In the genomic region with DNA sequence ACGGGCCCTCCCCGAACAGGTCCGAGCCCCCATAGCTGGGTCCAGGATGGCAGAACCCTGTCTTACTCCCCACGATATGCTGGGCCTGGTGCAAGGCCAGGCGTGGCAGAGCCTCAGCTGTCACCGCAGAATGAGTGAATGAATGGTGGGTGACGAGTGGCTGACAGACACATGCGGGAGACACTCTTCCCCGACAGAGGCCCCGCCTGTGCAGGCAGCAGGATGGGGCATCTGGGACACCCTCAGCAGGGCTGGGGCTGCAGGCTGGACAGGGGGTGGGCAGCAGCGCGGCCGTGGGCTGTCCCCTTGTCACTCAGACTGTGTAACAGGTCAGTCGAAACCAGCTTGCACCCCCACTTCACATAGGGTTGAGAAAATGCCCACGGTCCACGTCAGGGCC, we compare ENCODE assay signal across 32 cellular contexts. TPM values are rescaled to one million over a fixed set of nuclear protein-coding genes. Genes with fewer than 3 reads are reported as not detected.
"Had no signal": no experiment of that assay in that cellular context is flagged by ENCODE, and none has a peak within 500 bp of the region (broad histone marks: within the 10 kb centered on the region; RNA-seq: fewer than 3 reads in every experiment).

No MANE protein-coding gene starts in this region.

- H3K4me3 ChIP-seq: neural progenitor cell, ovary, psoas muscle, right lobe of liver, sigmoid colon, skin epidermis, smooth muscle cell, spleen, suprapubic skin, testis, tibial artery, transverse colon, upper lobe of left lung, vagina had no signal

- FAIRE-seq: urothelium cell line had no signal

- DNase-seq: naive thymus-derived CD4-positive, alpha-beta T cell; natural killer cell; nucleus accumbens; ovary; posterior cingulate gyrus; psoas muscle; right cardiac atrium; right lobe of liver; sigmoid colon; spleen; stimulated activated CD4-positive, alpha-beta T cell treated with anti-CD3 and anti-CD28 coated beads, Interleukin-12 subunit alpha, Interleukin-12 subunit beta, amount 100 ng/mL, for 4 hours; stimulated activated CD4-positive, alpha-beta T cell treated with anti-CD3 and anti-CD28 coated beads, Interleukin-1b, Interleukin-23, amount 100 ng/mL, for 48 hours; stimulated activated CD4-positive, alpha-beta T cell treated with anti-CD3 and anti-CD28 coated beads, Interleukin-4, amount 100 ng/mL, for 1 hour; stimulated activated CD4-positive, alpha-beta T cell treated with anti-CD3 and anti-CD28 coated beads, Interleukin-4, amount 100 ng/mL, for 4 hours; stimulated activated CD8-positive, alpha-beta memory T cell treated with anti-CD3 and anti-CD28 coated beads, Interleukin-4, amount 100 ng/mL, for 48 hours; stimulated activated naive CD4-positive, alpha-beta T cell; stimulated activated naive CD8-positive, alpha-beta T cell treated with anti-CD3 and anti-CD28 coated beads, Interleukin-15, amount 100 ng/mL, for 72 hours; stimulated activated naive CD8-positive, alpha-beta T cell treated with anti-CD3 and anti-CD28 coated beads, Interleukin-15, Interleukin-2, amounts not matched to agents 100 U/mL and 50 U/mL, for 24 hours; substantia nigra; testis; tibial artery; transverse colon had no signal

- H3K4me2 ChIP-seq: neural progenitor cell, smooth muscle cell had no signal

- H2AFZ ChIP-seq: neural progenitor cell, parathyroid adenoma had no signal

- H3K4me1 ChIP-seq: parathyroid adenoma, psoas muscle, right lobe of liver, sigmoid colon, spleen, suprapubic skin, testis, tibial artery, transverse colon, upper lobe of left lung, vagina had no signal

- H3K9ac ChIP-seq: neural progenitor cell, parathyroid adenoma had no signal

- H3K36me3 ChIP-seq: neural progenitor cell, neutrophil, ovary, right lobe of liver, sigmoid colon, spleen, suprapubic skin, tibial artery, transverse colon, upper lobe of left lung, vagina had no signal

- H3K27ac ChIP-seq: neural progenitor cell, neutrophil, ovary, parathyroid adenoma, psoas muscle, right lobe of liver, sigmoid colon, skin epidermis, spleen, suprapubic skin, testis, tibial artery, transverse colon, upper lobe of left lung, vagina had no signal

- H3K79me2 ChIP-seq: parathyroid adenoma had no signal

- H3K27me3 ChIP-seq: neural progenitor cell, ovary, right lobe of liver, testis, upper lobe of left lung, vagina had no signal

- ATAC-seq: naive thymus-derived CD4-positive, alpha-beta T cell; natural killer cell; psoas muscle; right cardiac atrium; right lobe of liver; stimulated activated memory B cell treated with anti-CD40 and anti-IgM and Interleukin-4, amounts not matched to agents 10 μg/mL and 1 μg/mL and 100 μg/mL, for 72 hours; stimulated activated naive CD8-positive, alpha-beta T cell treated with anti-CD3 and anti-CD28 coated beads, Interleukin-15, amount 100 ng/mL, for 72 hours; stimulated activated naive CD8-positive, alpha-beta T cell treated with anti-CD3 and anti-CD28 coated beads, Interleukin-15, Interleukin-2, amounts not matched to agents 100 U/mL and 50 U/mL, for 24 hours had no signal

- H3K9me3 ChIP-seq: neutrophil, ovary, psoas muscle, right lobe of liver, sigmoid colon, spleen, suprapubic skin, testis, tibial artery, transverse colon, upper lobe of left lung, vagina had no signal

RNA-seq across cellular contexts. Expression of a gene that starts 18.0 kb away (rescaled TPM):
- total RNA-seq: naive thymus-derived CD4-positive, alpha-beta T cell; natural killer cell; psoas muscle; right cardiac atrium; sigmoid colon; spleen; transverse colon had no signal
- polyA plus RNA-seq: naive thymus-derived CD4-positive, alpha-beta T cell; ovary; right cardiac atrium; sigmoid colon; spleen had no signal
